ENCODE assay signal across 1 cellular context in genomic region chr1:224430511-224431113, GRCh38.
TF ChIP-seq lines count a peak whose summit lies in the region.

No MANE protein-coding gene starts in this region.

TF ChIP-seq in HEK293, 187 proteins besides CTCF, POLR2A, EP300 and RAD21 (continued from another document):
- no peak for TF ChIP-seq ZBTB10 (tag by site-specific recombination; IDR thresholded peaks at IDR 0.05)
- no peak for TF ChIP-seq ZNF350 (tag by site-specific recombination; IDR thresholded peaks at IDR 0.05)
- TF ChIP-seq ZNF629 (tag by site-specific recombination; IDR thresholded peaks at IDR 0.05): no peak; the same call in 1 of the 2 replicates
- no peak for TF ChIP-seq KLF9 (tag by site-specific recombination; IDR thresholded peaks at IDR 0.05; ENCODE audit: low read depth)
TF ChIP-seq in HEK293: peak in this region for 4.
